ENCODE assay signal across 12 cellular contexts in genomic region chr5:39231705-39232525, GRCh38. TPM values are rescaled to one million over a fixed set of nuclear protein-coding genes. Genes with fewer than 3 reads are reported as not detected.
A peak's percentile ranks its signal among the peaks of the same experiment; 100 is the strongest.
DNase-seq lines count a peak whose midpoint lies in the region; ATAC-seq and TF ChIP-seq lines count a peak whose summit lies in the region.
"Had no signal": no experiment of that assay in that cellular context is flagged by ENCODE, and none has a peak within 500 bp of the region (broad histone marks: within the 10 kb centered on the region; RNA-seq: fewer than 3 reads in every experiment).

No MANE protein-coding gene starts in this region.

- peak; percentile 67 for ATAC-seq in GM19351 (IDR thresholded peaks at IDR 0.05; ENCODE audit: unreplicated experiment)
- ATAC-seq in HG03521 (IDR thresholded peaks at IDR 0.05; ENCODE audit: unreplicated experiment): no peak
- ATAC-seq in GM21737 (IDR thresholded peaks at IDR 0.05; ENCODE audit: unreplicated experiment): no peak
- ATAC-seq: stimulated activated memory B cell treated with anti-CD40 and anti-IgM and Interleukin-4, amounts not matched to agents 10 μg/mL and 1 μg/mL and 100 μg/mL, for 72 hours had no signal

- DNase-seq in AG10803 (ENCODE audit: low read depth) (peak; percentile 5), fibroblast of gingiva (ENCODE audit: low read depth) (peak; percentile 6), ecto neural progenitor cell (ENCODE audit: low spot score) (no peak), G401 (ENCODE audit: low spot score) (no peak)
- DNase-seq in activated CD4-positive, alpha-beta T cell treated with anti-CD3 and anti-CD28 coated beads for 48 hours: peak; percentile 69
- DNase-seq: glutamatergic neuron, pancreas had no signal

- H3K4me3 ChIP-seq in AG10803 (ENCODE audit: low read length): no peak overlapping the region
- H3K4me3 ChIP-seq: BLaER1 treated with 17β-estradiol and CSF1 and Interleukin-3, amounts not matched to agents 10 nM and 100 nM; pancreas had no signal

- in situ Hi-C loops in G401 (cut with HindIII; ENCODE audit: low sequenced_read_pairs): no loop called here

- no peak for TF ChIP-seq CTCF in AG10803 (conservative IDR thresholded peaks at IDR 0.05; ENCODE audit: low read length)

RNA-seq across cellular contexts. Expression of gene FYB1, which starts 12.6 kb away (rescaled TPM):
- total RNA-seq in G401 (2014; rRNA removed; shearing (Covaris generic)): not detected in 2 replicates

Comparison
In these comparisons a context has a peak if more than half of its experiments do, and no peak if none do; other contexts are left out.
1. DNase-seq: peak in AG10803 (single experiment), activated CD4-positive, alpha-beta T cell treated with anti-CD3 and anti-CD28 coated beads for 48 hours (single experiment) and fibroblast of gingiva (single experiment); none in ecto neural progenitor cell (single experiment) and G401 (single experiment).